Comparison of ENCODE assay signal across 1 cellular context in the genomic region with DNA sequence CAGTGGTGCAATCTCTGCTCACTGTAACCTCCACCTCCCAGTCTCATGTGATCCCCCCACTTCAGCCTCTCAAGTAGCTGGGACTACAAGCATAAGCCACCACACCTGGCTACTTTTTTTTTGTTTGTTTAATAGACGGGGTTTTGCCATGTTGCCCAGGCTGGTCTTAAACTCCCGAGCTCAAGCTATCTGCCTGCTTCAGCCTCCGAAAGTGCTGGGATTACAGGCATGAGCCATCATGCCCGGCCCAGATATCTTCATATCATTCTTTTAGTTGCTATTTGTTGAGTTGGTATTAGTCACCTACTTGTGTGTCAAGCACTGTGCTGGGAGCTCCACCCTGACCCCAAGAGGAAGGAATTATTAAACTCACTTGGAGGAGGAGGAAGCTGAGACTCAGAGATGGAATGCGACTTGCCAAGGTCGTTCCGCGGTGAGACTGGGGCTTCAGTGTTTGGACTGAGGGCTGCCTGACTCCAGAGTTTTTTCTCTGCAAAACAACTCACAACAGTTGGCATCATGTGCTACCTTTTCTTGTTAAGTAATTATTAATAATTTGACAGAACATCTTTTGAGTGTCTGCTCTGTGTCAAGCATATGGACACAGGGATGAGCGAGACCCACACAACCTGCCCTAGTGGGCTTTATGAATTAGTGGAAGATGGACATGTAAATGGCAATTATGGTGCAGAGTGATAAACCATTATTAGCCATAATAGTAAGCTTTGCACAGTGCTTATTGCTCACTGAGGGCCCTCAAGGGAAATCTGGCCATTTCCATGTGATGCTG.
TF ChIP-seq lines count a peak whose summit lies in the region.

No MANE protein-coding gene starts in this region.

TF ChIP-seq in GM23338, 12 proteins besides CTCF, POLR2A, EP300 and RAD21 (continued from another document):
- TF ChIP-seq, protein P1, sequence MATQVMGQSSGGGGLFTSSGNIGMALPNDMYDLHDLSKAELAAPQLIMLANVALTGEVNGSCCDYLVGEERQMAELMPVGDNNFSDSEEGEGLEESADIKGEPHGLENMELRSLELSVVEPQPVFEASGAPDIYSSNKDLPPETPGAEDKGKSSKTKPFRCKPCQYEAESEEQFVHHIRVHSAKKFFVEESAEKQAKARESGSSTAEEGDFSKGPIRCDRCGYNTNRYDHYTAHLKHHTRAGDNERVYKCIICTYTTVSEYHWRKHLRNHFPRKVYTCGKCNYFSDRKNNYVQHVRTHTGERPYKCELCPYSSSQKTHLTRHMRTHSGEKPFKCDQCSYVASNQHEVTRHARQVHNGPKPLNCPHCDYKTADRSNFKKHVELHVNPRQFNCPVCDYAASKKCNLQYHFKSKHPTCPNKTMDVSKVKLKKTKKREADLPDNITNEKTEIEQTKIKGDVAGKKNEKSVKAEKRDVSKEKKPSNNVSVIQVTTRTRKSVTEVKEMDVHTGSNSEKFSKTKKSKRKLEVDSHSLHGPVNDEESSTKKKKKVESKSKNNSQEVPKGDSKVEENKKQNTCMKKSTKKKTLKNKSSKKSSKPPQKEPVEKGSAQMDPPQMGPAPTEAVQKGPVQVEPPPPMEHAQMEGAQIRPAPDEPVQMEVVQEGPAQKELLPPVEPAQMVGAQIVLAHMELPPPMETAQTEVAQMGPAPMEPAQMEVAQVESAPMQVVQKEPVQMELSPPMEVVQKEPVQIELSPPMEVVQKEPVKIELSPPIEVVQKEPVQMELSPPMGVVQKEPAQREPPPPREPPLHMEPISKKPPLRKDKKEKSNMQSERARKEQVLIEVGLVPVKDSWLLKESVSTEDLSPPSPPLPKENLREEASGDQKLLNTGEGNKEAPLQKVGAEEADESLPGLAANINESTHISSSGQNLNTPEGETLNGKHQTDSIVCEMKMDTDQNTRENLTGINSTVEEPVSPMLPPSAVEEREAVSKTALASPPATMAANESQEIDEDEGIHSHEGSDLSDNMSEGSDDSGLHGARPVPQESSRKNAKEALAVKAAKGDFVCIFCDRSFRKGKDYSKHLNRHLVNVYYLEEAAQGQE (IDR thresholded peaks at IDR 0.05; ENCODE audit: unreplicated experiment), result no peak
- TF ChIP-seq EZH2 (IDR thresholded peaks at IDR 0.05; ENCODE audit: low read depth, unreplicated experiment) (no peak), ZNF331 (CRISPR knock-in tag; IDR thresholded peaks at IDR 0.05; ENCODE audit: low read depth) (no peak)
